Comparison of ENCODE assay signal across 13 cellular contexts in genomic region chr13:97387487-97388353, GRCh38. TPM values are rescaled to one million over a fixed set of nuclear protein-coding genes. Genes with fewer than 3 reads are reported as not detected.
DNase-seq lines count a peak whose midpoint lies in the region; ATAC-seq and TF ChIP-seq lines count a peak whose summit lies in the region.
"Had no signal": no experiment of that assay in that cellular context is flagged by ENCODE, and none has a peak within 500 bp of the region (broad histone marks: within the 10 kb centered on the region; RNA-seq: fewer than 3 reads in every experiment).

No MANE protein-coding gene starts in this region.

- H3K4me1 ChIP-seq in hepatocyte (ENCODE audit: insufficient read depth): peaks cover 6% of the 10 kb centered on the region
- H3K4me1 ChIP-seq: foreskin keratinocyte had no signal

- H3K9me3 Mint-ChIP-seq in activated T-cell treated with anti-CD3 and anti-CD28 coated beads, Interleukin-2, amount 50 U/mL, for 24 hours: no peaks in the 10 kb centered on the region
- H3K9me3 Mint-ChIP-seq: activated B cell treated with CpG ODN at 0.5 μM for 24 hours had no signal

- no peak overlapping the region for H3K4me3 Mint-ChIP-seq in activated T-cell treated with anti-CD3 and anti-CD28 coated beads, Interleukin-2, amount 50 U/mL, for 24 hours
- H3K4me3 Mint-ChIP-seq: activated B cell treated with CpG ODN at 0.5 μM for 24 hours had no signal

- TF ChIP-seq CTCF in hepatocyte (IDR thresholded peaks at IDR 0.05; ENCODE audit: poor library complexity): no peak

- no peaks in the 10 kb centered on the region for H3K79me2 ChIP-seq in hepatocyte

- H3K4me2 ChIP-seq in hepatocyte: no peak overlapping the region

- peak; percentile 11 for ATAC-seq in HG03135 (IDR thresholded peaks at IDR 0.05; ENCODE audit: unreplicated experiment)
- ATAC-seq in left lobe of liver: peak; percentile 40
- peak; percentile 5 for ATAC-seq in stimulated activated naive CD8-positive, alpha-beta T cell treated with anti-CD3 and anti-CD28 coated beads, Interleukin-15, Interleukin-2, amounts not matched to agents 100 U/mL and 50 U/mL, for 24 hours
- no peak for ATAC-seq in GM21825 (IDR thresholded peaks at IDR 0.05; ENCODE audit: unreplicated experiment)
- ATAC-seq: foreskin keratinocyte had no signal

- H3K9me3 ChIP-seq in hepatocyte (ENCODE audit: low read depth): no peaks in the 10 kb centered on the region

- no peak overlapping the region for H3K27ac Mint-ChIP-seq in activated T-cell treated with anti-CD3 and anti-CD28 coated beads, Interleukin-2, amount 50 U/mL, for 24 hours
- H3K27ac Mint-ChIP-seq: activated B cell treated with CpG ODN at 0.5 μM for 24 hours had no signal

- no peaks in the 10 kb centered on the region for H3K9me2 ChIP-seq in hepatocyte (replicated peaks; ENCODE audit: insufficient read depth)

- 97% methylated on average over 6 of the region's 6 CpGs for WGBS in hepatocyte (ENCODE audit: low lambda C conversion rate, missing lambda C conversion rate)

- H3K27me3 Mint-ChIP-seq in activated T-cell treated with anti-CD3 and anti-CD28 coated beads, Interleukin-2, amount 50 U/mL, for 24 hours: no peaks in the 10 kb centered on the region
- H3K27me3 Mint-ChIP-seq: activated B cell treated with CpG ODN at 0.5 μM for 24 hours had no signal

- H3K27ac ChIP-seq in hepatocyte: no peak overlapping the region
- H3K27ac ChIP-seq: C4-2B, foreskin keratinocyte, SK-N-MC had no signal

- H4K20me1 ChIP-seq in hepatocyte (ENCODE audit: insufficient read depth, poor library complexity, severe bottlenecking): no peaks in the 10 kb centered on the region

- DNase-seq in SKM-1 treated with dmso at 0.1 percent for 144 hours (lab: John Stamatoyannopoulos, UW; ENCODE audit: unreplicated experiment) (peak; percentile 83), left lobe of liver (ENCODE audit: low spot score) (no peak), hepatocyte (ENCODE audit: low spot score) (no peak), NCI-H1694 (lab: John Stamatoyannopoulos, UW) (no peak)
- no peak for DNase-seq in stimulated activated naive CD8-positive, alpha-beta T cell treated with anti-CD3 and anti-CD28 coated beads, Interleukin-15, Interleukin-2, amounts not matched to agents 100 U/mL and 50 U/mL, for 24 hours
- no peak for DNase-seq in activated T-cell treated with anti-CD3 and anti-CD28 coated beads, Interleukin-2, amount 50 U/mL, for 24 hours
- DNase-seq: activated B cell treated with CpG ODN at 0.5 μM for 24 hours, foreskin keratinocyte, NCI-H1092 had no signal

- H3K36me3 Mint-ChIP-seq in activated T-cell treated with anti-CD3 and anti-CD28 coated beads, Interleukin-2, amount 50 U/mL, for 24 hours (ENCODE audit: low read depth): peaks cover 23% of the 10 kb centered on the region

- no peak overlapping the region for H3K4me3 ChIP-seq in hepatocyte
- H3K4me3 ChIP-seq: SK-N-MC had no signal

- no peak overlapping the region for H2AFZ ChIP-seq in hepatocyte

- H3K36me3 ChIP-seq in hepatocyte (replicated peaks; ENCODE audit: insufficient read depth, low read depth): no peaks in the 10 kb centered on the region

- no peaks in the 10 kb centered on the region for H3K27me3 ChIP-seq in hepatocyte
- H3K27me3 ChIP-seq: foreskin keratinocyte had no signal

- H3K4me1 Mint-ChIP-seq in activated T-cell treated with anti-CD3 and anti-CD28 coated beads, Interleukin-2, amount 50 U/mL, for 24 hours (ENCODE audit: low read depth): peaks cover 25% of the 10 kb centered on the region

RNA-seq across cellular contexts. Expression of gene RAP2A, which starts 46.2 kb away (rescaled TPM):
- total RNA-seq in left lobe of liver (9.6 TPM), hepatocyte (36.8 and 41.9 TPM in 2 replicates)
- 10.3 and 12.1 TPM in 2 replicates for polyA plus RNA-seq in hepatocyte
